Comparison of ENCODE assay signal across 24 cellular contexts in genomic region chr17:15969463-15969862, GRCh38. TPM values are rescaled to one million over a fixed set of nuclear protein-coding genes. Genes with fewer than 3 reads are reported as not detected.
DNase-seq lines count a peak whose midpoint lies in the region; ATAC-seq and TF ChIP-seq lines count a peak whose summit lies in the region.
"Had no signal": no experiment of that assay in that cellular context is flagged by ENCODE, and none has a peak within 500 bp of the region (broad histone marks: within the 10 kb centered on the region; RNA-seq: fewer than 3 reads in every experiment).

No MANE protein-coding gene starts in this region.

- H2AFZ ChIP-seq in neural progenitor cell (replicated peaks), result no peak overlapping the region

- H3K36me3 Mint-ChIP-seq in WTC11, result peaks cover 5% of the 10 kb centered on the region; the same call in 1 of the 2 replicates
- peaks cover 6% of the 10 kb centered on the region for H3K36me3 Mint-ChIP-seq in neural progenitor cell
- H3K36me3 Mint-ChIP-seq in activated CD4-positive, alpha-beta memory T cell treated with anti-CD3 and anti-CD28 coated beads for 36 hours, result no peaks in the 10 kb centered on the region

- peaks cover 35% of the 10 kb centered on the region for H3F3A ChIP-seq in neural progenitor cell (ENCODE audit: low read depth)

- peaks cover 17% of the 10 kb centered on the region for H3K4me1 ChIP-seq in HEK293 (ENCODE audit: control insufficient read depth, insufficient read depth, low read length)
- H3K4me1 ChIP-seq in neural progenitor cell, result peaks cover 42% of the 10 kb centered on the region
- H3K4me1 ChIP-seq: BE2C had no signal

- no peak overlapping the region for H3K9ac ChIP-seq in neural progenitor cell
- H3K9ac ChIP-seq: BLaER1 had no signal

- intact Hi-C loops in activated CD4-positive, alpha-beta memory T cell treated with anti-CD3 and anti-CD28 coated beads for 36 hours (cut with micrococcal nuclease), result no loop called here

- no peak overlapping the region for H3K4me2 ChIP-seq in neural progenitor cell
- H3K4me2 ChIP-seq: A549 had no signal

- ATAC-seq in WTC11, result no peak
- ATAC-seq: A549, GM12878 had no signal

- TF ChIP-seq CTCF in HEK293 (tag by site-specific recombination; IDR thresholded peaks at IDR 0.05), result no peak
- no peak for TF ChIP-seq CTCF in WTC11 (IDR thresholded peaks at IDR 0.05)
- no peak for TF ChIP-seq CTCF in neural progenitor cell (IDR thresholded peaks at IDR 0.05)

- peaks cover 14% of the 10 kb centered on the region for H3K27me3 ChIP-seq in neural progenitor cell
- H3K27me3 ChIP-seq: BE2C, BLaER1 had no signal

- peaks cover 64% of the 10 kb centered on the region for H3K4me1 Mint-ChIP-seq in WTC11
- peaks cover 42% of the 10 kb centered on the region for H3K4me1 Mint-ChIP-seq in neural progenitor cell
- no peaks in the 10 kb centered on the region for H3K4me1 Mint-ChIP-seq in activated CD4-positive, alpha-beta memory T cell treated with anti-CD3 and anti-CD28 coated beads for 36 hours (ENCODE audit: low read depth)

- H3K9me3 Mint-ChIP-seq in WTC11, result no peaks in the 10 kb centered on the region
- no peaks in the 10 kb centered on the region for H3K9me3 Mint-ChIP-seq in neural progenitor cell
- no peaks in the 10 kb centered on the region for H3K9me3 Mint-ChIP-seq in activated CD4-positive, alpha-beta memory T cell treated with anti-CD3 and anti-CD28 coated beads for 36 hours
- H3K9me3 Mint-ChIP-seq: CD14-positive monocyte; CD4-positive, alpha-beta memory T cell; CD8-positive, alpha-beta memory T cell had no signal

- H3K4me3 ChIP-seq in HEK293 (ENCODE audit: low read depth, low read length) (no peak overlapping the region), neural progenitor cell (no peak overlapping the region)
- H3K4me3 ChIP-seq: A549, BLaER1, GM12878 had no signal

- no peak overlapping the region for H3K4me3 Mint-ChIP-seq in WTC11
- H3K4me3 Mint-ChIP-seq in neural progenitor cell, result no peak overlapping the region
- H3K4me3 Mint-ChIP-seq in activated CD4-positive, alpha-beta memory T cell treated with anti-CD3 and anti-CD28 coated beads for 36 hours, result no peak overlapping the region
- H3K4me3 Mint-ChIP-seq: CD14-positive monocyte; CD4-positive, alpha-beta memory T cell; CD4-positive, CD25-positive, alpha-beta regulatory T cell; CD8-positive, alpha-beta memory T cell had no signal

- H3K9me3 ChIP-seq in HEK293 (ENCODE audit: control insufficient read depth, insufficient read depth, low read depth, low read length) (no peaks in the 10 kb centered on the region), neural progenitor cell (ENCODE audit: low read depth) (no peaks in the 10 kb centered on the region)
- H3K9me3 ChIP-seq: A549, BE2C, BLaER1 had no signal

- H3K27me3 Mint-ChIP-seq in WTC11 (ENCODE audit: low read depth) (no peaks in the 10 kb centered on the region), neural progenitor cell (ENCODE audit: insufficient read depth, low read depth) (peaks cover 3% of the 10 kb centered on the region)
- peaks cover 25% of the 10 kb centered on the region for H3K27me3 Mint-ChIP-seq in activated CD4-positive, alpha-beta memory T cell treated with anti-CD3 and anti-CD28 coated beads for 36 hours

- H3K36me3 ChIP-seq in HEK293 (ENCODE audit: control insufficient read depth in 2 of 2, insufficient read depth in 1 of 2, low read length in 2 of 2), result peaks cover 1 to 4% of the 10 kb centered on the region in 2 experiments; a peak in 2 of 3 replicates
- H3K36me3 ChIP-seq in neural progenitor cell, result no peaks in the 10 kb centered on the region
- H3K36me3 ChIP-seq: BE2C had no signal

- DNase-seq in WTC11 (ENCODE audit: low spot score), result no peak
- DNase-seq in neural progenitor cell (ENCODE audit: low spot score), result no peak
- no peak for DNase-seq in Ammon's horn (ENCODE audit: low spot score)
- no peak for DNase-seq in activated CD4-positive, alpha-beta memory T cell treated with anti-CD3 and anti-CD28 coated beads for 36 hours
- DNase-seq: AML-193; BE2C; C1 segment of cervical spinal cord; CD4-positive, alpha-beta memory T cell; CD4-positive, CD25-positive, alpha-beta regulatory T cell; CD8-positive, alpha-beta memory T cell; COR-L47; DMS 273 treated with DMSO at 0.1 percent for 48 hours; DMS153; DMS53; DMS79; DND-41; EL; GDM1 had no signal

- CTCF ChIA-PET in HEK293 (lab: Yijun Ruan, JAX) (interaction anchor here (1.9 kb wide), 1 partner anchor 24 kb away, joined by 11 read pairs; the partner anchor contains the start of gene ADORA2B), WTC11 (lab: Charles Lee) (no interaction called here)
- CTCF ChIA-PET in activated CD4-positive, alpha-beta memory T cell treated with anti-CD3 and anti-CD28 coated beads for 36 hours (lab: Charles Lee), result no interaction called here

- no peaks in the 10 kb centered on the region for H3K79me2 ChIP-seq in neural progenitor cell (ENCODE audit: low read depth)

- peaks cover 23% of the 10 kb centered on the region for H4K20me1 ChIP-seq in neural progenitor cell (ENCODE audit: low read depth)
- H4K20me1 ChIP-seq: BLaER1 had no signal

- H3K27ac ChIP-seq in HEK293 (ENCODE audit: extremely low read depth, low read depth, low read length) (no peak overlapping the region), neural progenitor cell (no peak overlapping the region)
- H3K27ac ChIP-seq: 22Rv1, A549, BLaER1 had no signal

- POLR2A ChIA-PET in HEK293 (lab: Yijun Ruan, JAX), result no interaction called here
- POLR2A ChIA-PET in WTC11 (lab: Charles Lee), result no interaction called here
- POLR2A ChIA-PET in activated CD4-positive, alpha-beta memory T cell treated with anti-CD3 and anti-CD28 coated beads for 36 hours (lab: Charles Lee), result no interaction called here

- peak overlapping the region; percentile 3; the same call in 1 of the 2 replicates for H3K27ac Mint-ChIP-seq in WTC11
- peak overlapping the region; percentile 34 for H3K27ac Mint-ChIP-seq in neural progenitor cell
- no peak overlapping the region for H3K27ac Mint-ChIP-seq in activated CD4-positive, alpha-beta memory T cell treated with anti-CD3 and anti-CD28 coated beads for 36 hours
- H3K27ac Mint-ChIP-seq: CD4-positive, alpha-beta memory T cell had no signal

TF ChIP-seq in HEK293, 187 proteins besides CTCF, POLR2A, EP300 and RAD21 (continues in another document):
- no peak for TF ChIP-seq TSHZ1 (tag by site-specific recombination; IDR thresholded peaks at IDR 0.05; ENCODE audit: borderline replicate concordance)

TF ChIP-seq in WTC11, 78 proteins besides CTCF, POLR2A, EP300 and RAD21 (continues in another document):
- TF ChIP-seq ZNF396 (CRISPR knock-in tag; IDR thresholded peaks at IDR 0.05; ENCODE audit: borderline replicate concordance) (no peak), GRHL2 (CRISPR knock-in tag; IDR thresholded peaks at IDR 0.05; ENCODE audit: insufficient replicate concordance, severe bottlenecking) (no peak), ZBTB43 (CRISPR knock-in tag; IDR thresholded peaks at IDR 0.05) (no peak), USF1 (CRISPR knock-in tag; IDR thresholded peaks at IDR 0.05) (no peak), CDX4 (CRISPR knock-in tag; IDR thresholded peaks at IDR 0.05; ENCODE audit: borderline replicate concordance) (no peak), PRRX2 (CRISPR knock-in tag; IDR thresholded peaks at IDR 0.05) (no peak), ZNF423 (CRISPR knock-in tag; IDR thresholded peaks at IDR 0.05) (no peak), IRF2 (CRISPR knock-in tag; IDR thresholded peaks at IDR 0.05; ENCODE audit: borderline replicate concordance, low read depth) (no peak), ERG (CRISPR knock-in tag; IDR thresholded peaks at IDR 0.05) (no peak), ELF4 (CRISPR knock-in tag; IDR thresholded peaks at IDR 0.05; ENCODE audit: low read depth) (no peak)

RNA-seq across cellular contexts. Expression of gene ADORA2B, which starts 24.5 kb away (rescaled TPM):
- total RNA-seq in WTC11 (2021) (4.2 to 5.1 TPM (median 4.9 TPM) in 3 replicates), neural progenitor cell (ENCODE audit: low replicate concordance) (1.9 and 4.4 TPM in 2 replicates)
- under 1 TPM; 0.24 to 0.27 TPM for total RNA-seq in activated CD4-positive, alpha-beta memory T cell treated with anti-CD3 and anti-CD28 coated beads for 36 hours
- total RNA-seq: CD4-positive, CD25-positive, alpha-beta regulatory T cell had no signal

RNA-seq across cellular contexts. Expression of gene ZSWIM7, which starts 30.0 kb away (rescaled TPM):
- 41.1 to 41.7 TPM (median 41.3 TPM) in 3 replicates for total RNA-seq in WTC11 (2021)
- total RNA-seq in neural progenitor cell (ENCODE audit: low replicate concordance), result 36.2 and 43.9 TPM in 2 replicates
- 10 to 100 TPM; 11.2 to 12.0 TPM for total RNA-seq in activated CD4-positive, alpha-beta memory T cell treated with anti-CD3 and anti-CD28 coated beads for 36 hours

RNA-seq across cellular contexts. Expression of gene TTC19, which starts 30.2 kb away (rescaled TPM):
- 55.3 to 60.0 TPM (median 58.0 TPM) in 3 replicates for total RNA-seq in WTC11 (2021)
- 47.1 and 52.9 TPM in 2 replicates for total RNA-seq in neural progenitor cell (ENCODE audit: low replicate concordance)
- 10 to 100 TPM; 21.0 to 22.6 TPM for total RNA-seq in activated CD4-positive, alpha-beta memory T cell treated with anti-CD3 and anti-CD28 coated beads for 36 hours
